Comparison of ENCODE assay signal across 10 cellular contexts in genomic region chr20:17964632-17965031, GRCh38. TPM values are rescaled to one million over a fixed set of nuclear protein-coding genes. Genes with fewer than 3 reads are reported as not detected.
A peak's percentile ranks its signal among the peaks of the same experiment; 100 is the strongest.
DNase-seq lines count a peak whose midpoint lies in the region; ATAC-seq, FAIRE-seq and TF ChIP-seq lines count a peak whose summit lies in the region.
"Had no signal": no experiment of that assay in that cellular context is flagged by ENCODE, and none has a peak within 500 bp of the region (broad histone marks: within the 10 kb centered on the region; RNA-seq: fewer than 3 reads in every experiment).

No MANE protein-coding gene starts in this region.

- H3K36me3 Mint-ChIP-seq in HFFc6 (ENCODE audit: low read depth) (peaks cover 54% of the 10 kb centered on the region), astrocyte (ENCODE audit: low read depth, unreplicated experiment) (peaks cover 12% of the 10 kb centered on the region)

- no peaks in the 10 kb centered on the region for H3K9me3 ChIP-seq in A673 (ENCODE audit: low read depth, low read length, poor library complexity, severe bottlenecking)
- H3K9me3 ChIP-seq in astrocyte (ENCODE audit: insufficient read depth, low read depth, low read length), result no peaks in the 10 kb centered on the region
- no peaks in the 10 kb centered on the region for H3K9me3 ChIP-seq in mesodermal cell (ENCODE audit: control insufficient read depth, low read length)

- DNase-seq in A673 (ENCODE audit: low spot score), result no peak
- no peak for DNase-seq in HFFc6
- no peak for DNase-seq in astrocyte (ENCODE audit: low read depth)
- no peak for DNase-seq in anterior cingulate cortex (lab: John Stamatoyannopoulos, UW)
- DNase-seq in MV-4-11 (lab: John Stamatoyannopoulos, UW), result no peak
- no peak for DNase-seq in OCI-M1 (lab: John Stamatoyannopoulos, UW)
- DNase-seq: NCI-H510A; stimulated activated CD8-positive, alpha-beta memory T cell treated with anti-CD3 and anti-CD28 coated beads, Interleukin-4, amount 100 ng/mL, for 48 hours had no signal

- TF ChIP-seq CTCF in A673 (conservative IDR thresholded peaks at IDR 0.05; ENCODE audit: low read depth, low read length) (no peak), HFFc6 (IDR thresholded peaks at IDR 0.05) (no peak), astrocyte (IDR thresholded peaks at IDR 0.05; ENCODE audit: insufficient read depth, low read depth, low read length) (no peak)

- FAIRE-seq in astrocyte (lab: Jason Lieb, UNC), result no peak

- ATAC-seq in HG02852 (IDR thresholded peaks at IDR 0.05; ENCODE audit: unreplicated experiment), result no peak

- intact Hi-C loops in A673 (cut with micrococcal nuclease; ENCODE audit: unreplicated experiment), result loop anchor here (10.0 kb wide), 1 partner anchor 430 kb away; the partner anchor contains the start of gene BFSP1

- peak overlapping the region; percentile 95 for H3K4me2 ChIP-seq in astrocyte (ENCODE audit: low read length)

- H3K4me1 ChIP-seq in A673 (ENCODE audit: insufficient read depth, low read length, poor library complexity, severe bottlenecking) (peaks cover 59% of the 10 kb centered on the region), astrocyte (ENCODE audit: insufficient read depth, low read length) (peaks cover 49% of the 10 kb centered on the region), mesodermal cell (ENCODE audit: control insufficient read depth, insufficient read depth, low read length, poor library complexity, severe bottlenecking) (peaks cover 30% of the 10 kb centered on the region)

- peaks cover 84% of the 10 kb centered on the region for H4K20me1 ChIP-seq in astrocyte (ENCODE audit: insufficient read depth, low read length)

- peaks cover 96% of the 10 kb centered on the region for H3K79me2 ChIP-seq in astrocyte (ENCODE audit: insufficient read depth, low read length)

- 25 to 63% methylated on average over 2 of the region's 3 CpGs for WGBS in mesodermal cell (ENCODE audit: insufficient coverage in 2 of 2), 2 experiments

- H3K4me3 ChIP-seq in A673 (ENCODE audit: low read depth, low read length, poor library complexity, severe bottlenecking), result peak overlapping the region; percentile 75
- peak overlapping the region; percentile 90 for H3K4me3 ChIP-seq in astrocyte (ENCODE audit: insufficient read depth, low read depth, low read length)
- peak overlapping the region; percentile 92 for H3K4me3 ChIP-seq in mesodermal cell (ENCODE audit: extremely low read depth, insufficient read depth, low read length, poor library complexity, severe bottlenecking)

- no peaks in the 10 kb centered on the region for H3K9me3 Mint-ChIP-seq in HFFc6
- no peaks in the 10 kb centered on the region for H3K9me3 Mint-ChIP-seq in astrocyte (ENCODE audit: unreplicated experiment)

- H3K4me3 Mint-ChIP-seq in HFFc6, result peak overlapping the region; percentile 91
- peak overlapping the region; percentile 85 for H3K4me3 Mint-ChIP-seq in astrocyte (ENCODE audit: unreplicated experiment)

- BruUV-seq in A673 (replicated peaks; lab: Mats Ljungman, UMichigan), result no TSS peak

- H3K4me1 Mint-ChIP-seq in HFFc6 (ENCODE audit: low read depth) (peaks cover 75% of the 10 kb centered on the region), astrocyte (ENCODE audit: low read depth, unreplicated experiment) (peaks cover 43% of the 10 kb centered on the region)

- H3K27ac ChIP-seq in A673 (ENCODE audit: low read depth, low read length, poor library complexity, severe bottlenecking) (peak overlapping the region; percentile 99), astrocyte (ENCODE audit: low read depth, low read length) (no peak overlapping the region), mesodermal cell (ENCODE audit: low read depth, low read length, severe bottlenecking) (peak overlapping the region; percentile 31)

- no peaks in the 10 kb centered on the region for H3K27me3 ChIP-seq in A673 (replicated peaks; ENCODE audit: insufficient read depth, low read depth, low read length, poor library complexity)
- no peaks in the 10 kb centered on the region for H3K27me3 ChIP-seq in astrocyte (ENCODE audit: insufficient read depth, low read length)

- H2AFZ ChIP-seq in astrocyte (ENCODE audit: low read depth, low read length), result no peak overlapping the region

- CTCF ChIA-PET in A673 (lab: Charles Lee), result no interaction called here

- POLR2A ChIA-PET in A673 (lab: Charles Lee; ENCODE audit: low non-redundant PET), result no interaction called here

- peaks cover 4% of the 10 kb centered on the region; the same call in 1 of the 2 replicates for H3K27me3 Mint-ChIP-seq in HFFc6 (ENCODE audit: insufficient read depth)
- H3K27me3 Mint-ChIP-seq in astrocyte (ENCODE audit: low read depth, unreplicated experiment), result no peaks in the 10 kb centered on the region

- H3K9ac ChIP-seq in astrocyte (ENCODE audit: low read length), result peak overlapping the region; percentile 98

- H3K27ac Mint-ChIP-seq in HFFc6 (peak overlapping the region; percentile 88), astrocyte (ENCODE audit: unreplicated experiment) (peak overlapping the region; percentile 87)

- H3K36me3 ChIP-seq in A673 (ENCODE audit: insufficient read depth, low read length, poor library complexity, severe bottlenecking), result peaks cover 31% of the 10 kb centered on the region
- H3K36me3 ChIP-seq in astrocyte (ENCODE audit: insufficient read depth, low read length), result peaks cover 6% of the 10 kb centered on the region
- peaks cover 48% of the 10 kb centered on the region for H3K36me3 ChIP-seq in mesodermal cell (ENCODE audit: control insufficient read depth, insufficient read depth, low read length)

RNA-seq across cellular contexts. Expression of gene SNX5, which starts 4.0 kb away (rescaled TPM):
- 171 and 188 TPM in 2 replicates for total RNA-seq in A673 (2021)
- 10 to 100 TPM; 69.6 to 97.5 (median 81.8) TPM for total RNA-seq in HFFc6 (2021; fragmentation: NEBNext Ultra II Directional; extraction: Animal tissue kit (Norgen Biotek cat#: 25700))
- 78.0 and 95.1 TPM in 2 replicates for total RNA-seq in astrocyte
- 135 TPM for polyA plus RNA-seq in mesodermal cell (2013, experiment 1 of 2)
- 158 TPM for polyA plus RNA-seq in mesodermal cell (2013, experiment 2 of 2)

RNA-seq across cellular contexts. Expression of gene MGME1, which starts 4.2 kb away (rescaled TPM):
- total RNA-seq in A673 (2021) (39.1 and 41.4 TPM in 2 replicates), astrocyte (14.1 and 14.2 TPM in 2 replicates)
- total RNA-seq in HFFc6 (2021; fragmentation: NEBNext Ultra II Directional; extraction: Animal tissue kit (Norgen Biotek cat#: 25700)), result 10 to 100 TPM; 12.7 to 19.2 (median 17.9) TPM
- 26.0 TPM for polyA plus RNA-seq in mesodermal cell (2013, experiment 1 of 2)
- polyA plus RNA-seq in mesodermal cell (2013, experiment 2 of 2), result 32.1 TPM
